ENCODE assay signal across 10 cellular contexts in the genomic region with DNA sequence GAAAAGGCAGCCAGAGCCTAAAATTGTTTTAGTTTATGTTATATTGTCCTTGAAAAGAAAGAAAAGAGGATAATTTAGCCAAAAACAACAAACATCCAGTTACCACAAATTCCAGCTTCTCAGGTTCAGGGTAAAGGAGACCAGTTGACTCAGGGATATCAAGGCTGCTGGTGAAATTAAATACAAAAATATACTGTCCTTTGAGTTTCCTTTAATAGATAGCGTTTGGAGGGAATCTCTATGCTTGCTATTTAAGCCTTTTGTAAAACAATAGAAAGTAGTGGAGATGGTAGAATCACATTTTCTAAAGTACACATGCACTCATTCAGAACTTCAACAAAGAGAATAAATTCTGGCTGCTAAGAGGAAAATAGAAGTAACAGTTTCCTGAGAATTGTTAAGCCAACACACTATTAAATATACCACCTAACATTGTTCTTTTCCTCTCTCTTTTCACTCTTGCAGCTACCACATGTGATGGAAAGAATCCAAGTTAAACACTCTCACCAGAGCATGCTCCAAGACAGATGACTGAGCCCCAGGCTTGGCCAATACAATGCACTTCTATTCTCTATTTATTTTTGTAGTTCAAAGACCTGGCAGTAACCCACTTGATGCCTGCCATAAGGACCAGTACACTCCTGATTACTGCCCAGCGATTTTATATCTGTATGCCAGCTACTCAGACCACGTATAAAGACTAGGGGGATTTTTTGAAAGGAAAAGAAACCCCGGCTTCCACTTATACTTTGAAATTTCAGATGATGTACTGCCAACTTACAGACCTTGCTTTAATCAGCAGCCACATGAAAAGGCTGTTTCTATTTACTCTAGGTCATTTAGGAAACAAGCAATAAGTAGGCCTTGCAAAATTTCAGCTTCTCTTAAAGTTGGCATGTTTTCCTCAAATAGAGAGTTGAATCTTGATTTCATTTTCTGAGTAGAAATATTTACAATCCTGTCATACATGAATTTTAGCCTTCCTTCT.
DNase-seq lines count a peak whose midpoint lies in the region; ATAC-seq and TF ChIP-seq lines count a peak whose summit lies in the region.
"Had no signal": no experiment of that assay in that cellular context is flagged by ENCODE, and none has a peak within 500 bp of the region (broad histone marks: within the 10 kb centered on the region; RNA-seq: fewer than 3 reads in every experiment).

No MANE protein-coding gene starts in this region.

- H3K4me1 ChIP-seq in left ventricle myocardium inferior (peaks cover 11% of the 10 kb centered on the region), upper lobe of right lung (peaks cover 4% of the 10 kb centered on the region)

- TF ChIP-seq CTCF in left ventricle myocardium inferior (IDR thresholded peaks at IDR 0.05; ENCODE audit: borderline replicate concordance) (no peak), upper lobe of right lung (IDR thresholded peaks at IDR 0.05) (no peak)

- no peaks in the 10 kb centered on the region for H3K27me3 Mint-ChIP-seq in stimulated activated memory B cell treated with anti-CD40 and anti-IgM and Interleukin-4, amounts not matched to agents 10 μg/mL and 1 μg/mL and 100 μg/mL, for 72 hours
- H3K27me3 Mint-ChIP-seq: activated naive CD4-positive, alpha-beta T cell treated with anti-CD3 and anti-CD28 coated beads, Interleukin-2, amount 50 U/mL, for 24 hours had no signal

- no peaks in the 10 kb centered on the region for H3K36me3 ChIP-seq in left ventricle myocardium inferior
- no peaks in the 10 kb centered on the region for H3K36me3 ChIP-seq in upper lobe of right lung

- no peak overlapping the region for H3K4me3 Mint-ChIP-seq in stimulated activated memory B cell treated with anti-CD40 and anti-IgM and Interleukin-4, amounts not matched to agents 10 μg/mL and 1 μg/mL and 100 μg/mL, for 72 hours
- H3K4me3 Mint-ChIP-seq: activated naive CD4-positive, alpha-beta T cell treated with anti-CD3 and anti-CD28 coated beads, Interleukin-2, amount 50 U/mL, for 24 hours had no signal

- no peaks in the 10 kb centered on the region for H3K27me3 ChIP-seq in left ventricle myocardium inferior (ENCODE audit: low read depth)
- H3K27me3 ChIP-seq in upper lobe of right lung: no peaks in the 10 kb centered on the region

- POLR2A ChIA-PET in HEK293T (lab: Yijun Ruan, JAX): no interaction called here

- H3K36me3 Mint-ChIP-seq in stimulated activated memory B cell treated with anti-CD40 and anti-IgM and Interleukin-4, amounts not matched to agents 10 μg/mL and 1 μg/mL and 100 μg/mL, for 72 hours: no peaks in the 10 kb centered on the region
- H3K36me3 Mint-ChIP-seq: activated naive CD4-positive, alpha-beta T cell treated with anti-CD3 and anti-CD28 coated beads, Interleukin-2, amount 50 U/mL, for 24 hours had no signal

- H3K9me3 ChIP-seq in left ventricle myocardium inferior (replicated peaks) (no peaks in the 10 kb centered on the region), upper lobe of right lung (no peaks in the 10 kb centered on the region)

- no peaks in the 10 kb centered on the region for H3K4me1 Mint-ChIP-seq in stimulated activated memory B cell treated with anti-CD40 and anti-IgM and Interleukin-4, amounts not matched to agents 10 μg/mL and 1 μg/mL and 100 μg/mL, for 72 hours
- H3K4me1 Mint-ChIP-seq: activated naive CD4-positive, alpha-beta T cell treated with anti-CD3 and anti-CD28 coated beads, Interleukin-2, amount 50 U/mL, for 24 hours had no signal

- H3K27ac ChIP-seq in left ventricle myocardium inferior (replicated peaks) (peak overlapping the region; percentile 29), upper lobe of right lung (peak overlapping the region; percentile 8)
- H3K27ac ChIP-seq: 22Rv1 had no signal

- CTCF ChIA-PET in HEK293T (lab: Yijun Ruan, JAX): no interaction called here

- H3K4me3 ChIP-seq in left ventricle myocardium inferior (no peak overlapping the region), upper lobe of right lung (no peak overlapping the region)

- ATAC-seq in upper lobe of right lung (peak; percentile 94), GM19452 (IDR thresholded peaks at IDR 0.05; ENCODE audit: unreplicated experiment) (no peak)
- ATAC-seq in stimulated activated memory B cell treated with anti-CD40 and anti-IgM and Interleukin-4, amounts not matched to agents 10 μg/mL and 1 μg/mL and 100 μg/mL, for 72 hours: no peak

- intact Hi-C loops in left ventricle myocardium inferior (cut with micrococcal nuclease): no loop called here
- intact Hi-C loops in upper lobe of right lung (cut with DNase I): no loop called here

- DNase-seq in NCI-H2107 treated with DMSO at 0.1 percent for 48 hours (lab: John Stamatoyannopoulos, UW; ENCODE audit: unreplicated experiment): peak; percentile 73
- no peak for DNase-seq in NCI-H2107 (lab: John Stamatoyannopoulos, UW)
- peak; percentile 1 for DNase-seq in SW480 (ENCODE audit: low spot score)
- DNase-seq in left ventricle myocardium inferior: no peak
- no peak for DNase-seq in upper lobe of right lung
- no peak for DNase-seq in HEK293T (ENCODE audit: extremely low spot score)

- H3K9me3 Mint-ChIP-seq in stimulated activated memory B cell treated with anti-CD40 and anti-IgM and Interleukin-4, amounts not matched to agents 10 μg/mL and 1 μg/mL and 100 μg/mL, for 72 hours: no peaks in the 10 kb centered on the region
- H3K9me3 Mint-ChIP-seq: activated naive CD4-positive, alpha-beta T cell treated with anti-CD3 and anti-CD28 coated beads, Interleukin-2, amount 50 U/mL, for 24 hours had no signal

- no peak overlapping the region for H3K27ac Mint-ChIP-seq in stimulated activated memory B cell treated with anti-CD40 and anti-IgM and Interleukin-4, amounts not matched to agents 10 μg/mL and 1 μg/mL and 100 μg/mL, for 72 hours
- H3K27ac Mint-ChIP-seq: activated naive CD4-positive, alpha-beta T cell treated with anti-CD3 and anti-CD28 coated beads, Interleukin-2, amount 50 U/mL, for 24 hours had no signal

TF ChIP-seq in HEK293T, 16 proteins besides CTCF, POLR2A, EP300 and RAD21:
- TF ChIP-seq BHLHE40 (IDR thresholded peaks at IDR 0.05; ENCODE audit: borderline replicate concordance) (no peak), ELF4 (IDR thresholded peaks at IDR 0.05) (no peak), NFRKB (IDR thresholded peaks at IDR 0.05) (no peak), FOXK2 (IDR thresholded peaks at IDR 0.05) (no peak), CTBP1 (IDR thresholded peaks at IDR 0.05; ENCODE audit: borderline replicate concordance) (no peak), LEF1 (IDR thresholded peaks at IDR 0.05; ENCODE audit: borderline replicate concordance) (no peak), ZNF384 (IDR thresholded peaks at IDR 0.05) (no peak), TARDBP (IDR thresholded peaks at IDR 0.05) (no peak), L3MBTL2 (conservative IDR thresholded peaks at IDR 0.05) (no peak), FOXA1 (IDR thresholded peaks at IDR 0.05) (no peak), FOXM1 (IDR thresholded peaks at IDR 0.05; ENCODE audit: borderline replicate concordance) (no peak), HDGF (IDR thresholded peaks at IDR 0.05; ENCODE audit: borderline replicate concordance) (no peak), SUZ12 (IDR thresholded peaks at IDR 0.05) (no peak), SP1 (IDR thresholded peaks at IDR 0.05) (no peak), ARNT (IDR thresholded peaks at IDR 0.05) (no peak)
- TF ChIP-seq, protein P1, sequence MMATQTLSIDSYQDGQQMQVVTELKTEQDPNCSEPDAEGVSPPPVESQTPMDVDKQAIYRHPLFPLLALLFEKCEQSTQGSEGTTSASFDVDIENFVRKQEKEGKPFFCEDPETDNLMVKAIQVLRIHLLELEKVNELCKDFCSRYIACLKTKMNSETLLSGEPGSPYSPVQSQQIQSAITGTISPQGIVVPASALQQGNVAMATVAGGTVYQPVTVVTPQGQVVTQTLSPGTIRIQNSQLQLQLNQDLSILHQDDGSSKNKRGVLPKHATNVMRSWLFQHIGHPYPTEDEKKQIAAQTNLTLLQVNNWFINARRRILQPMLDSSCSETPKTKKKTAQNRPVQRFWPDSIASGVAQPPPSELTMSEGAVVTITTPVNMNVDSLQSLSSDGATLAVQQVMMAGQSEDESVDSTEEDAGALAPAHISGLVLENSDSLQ (IDR thresholded peaks at IDR 0.05): no peak

Comparison
In these comparisons a context has a peak if more than half of its experiments do, and no peak if none do; other contexts are left out.
1. DNase-seq: peak in NCI-H2107 treated with DMSO at 0.1 percent for 48 hours (single experiment) and SW480 (single experiment); none in NCI-H2107 (single experiment), left ventricle myocardium inferior (single experiment), upper lobe of right lung (single experiment) and HEK293T (single experiment).